9 cellular contexts compared by ENCODE assay signal in genomic region chr6:156395276-156395675, GRCh38.
DNase-seq lines count a peak whose midpoint lies in the region; ATAC-seq, FAIRE-seq and TF ChIP-seq lines count a peak whose summit lies in the region.
"Had no signal": no experiment of that assay in that cellular context is flagged by ENCODE, and none has a peak within 500 bp of the region (broad histone marks: within the 10 kb centered on the region; RNA-seq: fewer than 3 reads in every experiment).

No MANE protein-coding gene starts in this region.

- H3K36me3 ChIP-seq in HepG2 (replicated peaks in 1 of 2; ENCODE audit: control insufficient read depth in 1 of 2, insufficient read depth in 2 of 2, low read length in 2 of 2) = no peaks in the 10 kb centered on the region
- no peaks in the 10 kb centered on the region for H3K36me3 ChIP-seq in mammary epithelial cell (ENCODE audit: insufficient read depth, low read length)

- peaks cover 16 to 17% of the 10 kb centered on the region in 2 donors for H3K4me1 Mint-ChIP-seq in natural killer cell

- H3K4me1 ChIP-seq in HepG2 (ENCODE audit: insufficient read depth, low read length) (no peaks in the 10 kb centered on the region), mammary epithelial cell (ENCODE audit: insufficient read depth, low read length) (peaks cover 3% of the 10 kb centered on the region)

- H3K4me2 ChIP-seq in HepG2 (ENCODE audit: low read depth, low read length) (no peak overlapping the region), mammary epithelial cell (ENCODE audit: insufficient read depth, low read depth, low read length) (no peak overlapping the region)

- intact Hi-C loops in natural killer cell (cut with micrococcal nuclease) = no loop called here
- intact Hi-C loops in HepG2 (cut with micrococcal nuclease; ENCODE audit: unreplicated experiment) = no loop called here
- intact Hi-C loops in mammary epithelial cell (cut with micrococcal nuclease) = no loop called here

- WGBS in HepG2 (ENCODE audit: low lambda C conversion rate) = 24% methylated on average over 6 of the region's 6 CpGs
- 87% methylated on average over 6 of the region's 6 CpGs for WGBS in mammary epithelial cell (ENCODE audit: low coverage, missing lambda C conversion rate)

- TF ChIP-seq EP300 in HepG2 (IDR thresholded peaks at IDR 0.05; ENCODE audit: low read depth in 2 of 2, low read length in 2 of 2) = no peak
- no peak for TF ChIP-seq EP300 in HepG2 (CRISPR knock-in tag; IDR thresholded peaks at IDR 0.05; ENCODE audit: borderline replicate concordance)

- H3K79me2 ChIP-seq in HepG2 (ENCODE audit: insufficient read depth, low read length) = no peaks in the 10 kb centered on the region
- H3K79me2 ChIP-seq in mammary epithelial cell (ENCODE audit: insufficient read depth, low read length) = no peaks in the 10 kb centered on the region

- H3K4me3 Mint-ChIP-seq in natural killer cell = no peak overlapping the region

- in situ Hi-C loops in HepG2 (cut with HindIII; ENCODE audit: extremely low pct_ligation_motif_present, low pct_unique_long_range_greater_than_20kb) (no loop called here), mammary epithelial cell (cut with MboI; ENCODE audit: low sequenced_read_pairs in 2 of 2) (no loop called here)

- TF ChIP-seq POLR2A in HepG2 (IDR thresholded peaks at IDR 0.05; ENCODE audit: insufficient read depth in 1 of 2, low read depth in 2 of 2, low read length in 2 of 2) = no peak

- H4K20me1 ChIP-seq in HepG2 (ENCODE audit: insufficient read depth, low read length) (no peaks in the 10 kb centered on the region), mammary epithelial cell (ENCODE audit: insufficient read depth, low read length) (no peaks in the 10 kb centered on the region)

- H3K9me3 Mint-ChIP-seq in natural killer cell = no peaks in the 10 kb centered on the region

- H3K9me3 ChIP-seq in HepG2 (ENCODE audit: low read length) (no peaks in the 10 kb centered on the region), mammary epithelial cell (replicated peaks; ENCODE audit: insufficient read depth, low read length) (no peaks in the 10 kb centered on the region)

- peak; percentile 54 for ATAC-seq in GM19455 (IDR thresholded peaks at IDR 0.05; ENCODE audit: unreplicated experiment)
- ATAC-seq in HG03342 (IDR thresholded peaks at IDR 0.05; ENCODE audit: unreplicated experiment) = peak; percentile 48
- no peak for ATAC-seq in natural killer cell
- no peak for ATAC-seq in HepG2

- no peak overlapping the region for H3K27ac Mint-ChIP-seq in natural killer cell

- DNase-seq in activated T-cell treated with anti-CD3 and anti-CD28 coated beads for 24 hours (ENCODE audit: low read depth) (peak; percentile 20), NCI-H1436 (lab: John Stamatoyannopoulos, UW) (no peak), natural killer cell (no peak), HepG2 (ENCODE audit: low spot score) (no peak), mammary epithelial cell (no peak)
- peak in 2 of 3 experiments; percentile 18 to 26 for DNase-seq in stimulated activated CD4-positive, alpha-beta T cell treated with anti-CD3 and anti-CD28 coated beads, TNF-alpha, amount 100 ng/mL, for 24 hours (ENCODE audit: low read depth in 3 of 3)
- DNase-seq: GM23248 had no signal

- dilution Hi-C loops in mammary epithelial cell (cut with HindIII; ENCODE audit: low sequenced_read_pairs) = no loop called here

- H3K27me3 Mint-ChIP-seq in natural killer cell (ENCODE audit: low read depth in 2 of 2) = peaks cover 44 to 50% of the 10 kb centered on the region in 2 donors

- TF ChIP-seq RAD21 in HepG2 (CRISPR knock-in tag; IDR thresholded peaks at IDR 0.05) = no peak

- H3K27ac ChIP-seq in HepG2 (ENCODE audit: extremely low read length, insufficient read depth, low read length) (no peak overlapping the region), mammary epithelial cell (ENCODE audit: insufficient read depth, low read depth, low read length) (no peak overlapping the region)
- H3K27ac ChIP-seq: GM23248 had no signal

- H3K4me3 ChIP-seq in HepG2 (replicated peaks in 1 of 3; ENCODE audit: insufficient read depth in 1 of 3, low read depth in 2 of 3, low read length in 3 of 3) (no peak overlapping the region), mammary epithelial cell (replicated peaks in 1 of 3; ENCODE audit: insufficient read depth in 1 of 3, low read depth in 2 of 3, low read length in 3 of 3) (no peak overlapping the region)
- H3K4me3 ChIP-seq: GM23248 had no signal

- H2AFZ ChIP-seq in HepG2 (ENCODE audit: low read length) (no peak overlapping the region), mammary epithelial cell (ENCODE audit: low read depth, low read length) (no peak overlapping the region)
- H2AFZ ChIP-seq: GM23248 had no signal

- POLR2A ChIA-PET in HepG2 (lab: Yijun Ruan, JAX) = no interaction called here

- H3K27me3 ChIP-seq in HepG2 (ENCODE audit: control insufficient read depth in 1 of 2, insufficient read depth in 2 of 2, low read length in 2 of 2) = peaks cover 0 to 58% of the 10 kb centered on the region in 2 experiments; a peak in 4 of 5 replicates
- H3K27me3 ChIP-seq in mammary epithelial cell (ENCODE audit: insufficient read depth, low read length) = no peaks in the 10 kb centered on the region

- BruUV-seq in HepG2 (replicated peaks; lab: Mats Ljungman, UMichigan) (no TSS peak), mammary epithelial cell (replicated peaks; lab: Mats Ljungman, UMichigan) (no TSS peak)

- no peak for FAIRE-seq in HepG2 (lab: Jason Lieb, UNC)

- CTCF ChIA-PET in HepG2 (lab: Yijun Ruan, JAX; ENCODE audit: low intra/inter-chr PET ratio, low total read pairs) = no interaction called here
- CTCF ChIA-PET in mammary epithelial cell (lab: Charles Lee; ENCODE audit: low non-redundant PET) = no interaction called here

- TF ChIP-seq CTCF in natural killer cell (IDR thresholded peaks at IDR 0.05) = no peak
- TF ChIP-seq CTCF in HepG2 (CRISPR knock-in tag; IDR thresholded peaks at IDR 0.05) = no peak
- no peak for TF ChIP-seq CTCF in mammary epithelial cell (conservative IDR thresholded peaks at IDR 0.05 in 1 of 2, IDR thresholded peaks at IDR 0.05 in 1 of 2; ENCODE audit: extremely low read depth in 1 of 2, insufficient read depth in 1 of 2, low read depth in 1 of 2, low read length in 2 of 2)

- no peak overlapping the region for H3K9ac ChIP-seq in HepG2 (ENCODE audit: insufficient read depth, low read depth, low read length)
- no peak overlapping the region for H3K9ac ChIP-seq in mammary epithelial cell (ENCODE audit: insufficient read depth, low read length)
- H3K9ac ChIP-seq: GM23248 had no signal

- H3K36me3 Mint-ChIP-seq in natural killer cell = no peaks in the 10 kb centered on the region

TF ChIP-seq in HepG2, 621 proteins besides CTCF, POLR2A, EP300 and RAD21:
- TF ChIP-seq ZNF251 (CRISPR knock-in tag; IDR thresholded peaks at IDR 0.05) (no peak), ZNF484 (CRISPR knock-in tag; IDR thresholded peaks at IDR 0.05; ENCODE audit: borderline replicate concordance, low read depth) (no peak), HIVEP1 (CRISPR knock-in tag; IDR thresholded peaks at IDR 0.05) (no peak), NFATC3 (CRISPR knock-in tag; IDR thresholded peaks at IDR 0.05) (no peak)

Comparison
In these comparisons a context has a peak if more than half of its experiments do, and no peak if none do; other contexts are left out.
1. ATAC-seq: peak in GM19455 (single experiment) and HG03342 (single experiment); none in natural killer cell (0 of 3) and HepG2 (single experiment).
2. DNase-seq: peak in activated T-cell treated with anti-CD3 and anti-CD28 coated beads for 24 hours (single experiment) and stimulated activated CD4-positive, alpha-beta T cell treated with anti-CD3 and anti-CD28 coated beads, TNF-alpha, amount 100 ng/mL, for 24 hours (2 of 3); none in NCI-H1436 (single experiment), natural killer cell (single experiment), HepG2 (single experiment) and mammary epithelial cell (single experiment).